7 cellular contexts compared by ENCODE assay signal in genomic region chr6:17987576-17988421, GRCh38. TPM values are rescaled to one million over a fixed set of nuclear protein-coding genes. Genes with fewer than 3 reads are reported as not detected.
DNase-seq lines count a peak whose midpoint lies in the region; TF ChIP-seq lines count a peak whose summit lies in the region.

Gene KIF13A (minus strand): TSS chr6:17987635. CDS start chr6:17987463, 172 bp downstream.

- POLR2A ChIA-PET in HEK293T (lab: Yijun Ruan, JAX), result interaction anchor here (0.8 to 1.3 kb wide), 7 partner anchors 9 to 128 kb away, joined by 3 to 6 read pairs (median 3); no protein-coding TSS in a partner anchor

- H3K4me1 ChIP-seq in Loucy (ENCODE audit: insufficient read depth, low read length, poor library complexity, severe bottlenecking), result peaks cover 25% of the 10 kb centered on the region
- H3K4me1 ChIP-seq in breast epithelium, result no peaks in the 10 kb centered on the region
- H3K4me1 ChIP-seq in iPS-18a (ENCODE audit: control insufficient read depth, low read depth, low read length), result peaks cover 20% of the 10 kb centered on the region

- H3K4me2 ChIP-seq in Loucy (ENCODE audit: low read depth, low read length, poor library complexity, severe bottlenecking) (peak within 1 kb of the TSS; percentile 89), SU-DHL-6 (ENCODE audit: low read depth, low read length, poor library complexity, severe bottlenecking) (peak within 1 kb of the TSS; percentile 62)

- no peaks in the 10 kb centered on the region for H3K36me3 ChIP-seq in Loucy (ENCODE audit: insufficient read depth, low read length)
- no peaks in the 10 kb centered on the region for H3K36me3 ChIP-seq in SU-DHL-6 (ENCODE audit: low read length)
- H3K36me3 ChIP-seq in breast epithelium, result no peaks in the 10 kb centered on the region
- no peaks in the 10 kb centered on the region for H3K36me3 ChIP-seq in iPS-18a (ENCODE audit: control insufficient read depth, low read depth, low read length)

- no peak for TF ChIP-seq POLR2A in breast epithelium (IDR thresholded peaks at IDR 0.05)

- H3K4me3 ChIP-seq in GM12875 (ENCODE audit: low read depth, low read length) (peak within 1 kb of the TSS; percentile 50), Loucy (ENCODE audit: low read length, poor library complexity, severe bottlenecking) (peak within 1 kb of the TSS; percentile 83), SU-DHL-6 (ENCODE audit: insufficient read depth, low read length, poor library complexity, severe bottlenecking) (peak within 1 kb of the TSS; percentile 56), breast epithelium (peak within 1 kb of the TSS; percentile 69 to 83 (median 82)), iPS-18a (ENCODE audit: low read length) (peak within 1 kb of the TSS; percentile 80), retinal pigment epithelial cell (ENCODE audit: low read length) (peak within 1 kb of the TSS; percentile 88)

- CTCF ChIA-PET in HEK293T (lab: Yijun Ruan, JAX), result interaction anchor here (0.8 kb wide), 1 partner anchor 53 kb away, joined by 3 read pairs; no protein-coding TSS in a partner anchor

- peak within 1 kb of the TSS; percentile 90 for H2AFZ ChIP-seq in Loucy (ENCODE audit: low read length)
- H2AFZ ChIP-seq in SU-DHL-6 (ENCODE audit: low read depth, low read length, severe bottlenecking), result peak within 1 kb of the TSS; percentile 34

- H3K27ac ChIP-seq in SU-DHL-6 (ENCODE audit: low read depth, low read length) (no peak within 1 kb of the TSS), breast epithelium (peak within 1 kb of the TSS; percentile 94 to 98), iPS-18a (ENCODE audit: low read length) (no peak within 1 kb of the TSS)

- TF ChIP-seq CTCF in GM12875 (IDR thresholded peaks at IDR 0.05; ENCODE audit: borderline replicate concordance, insufficient read depth, low read depth, low read length) (no peak; the same call in 1 of the 2 replicates), Loucy (conservative IDR thresholded peaks at IDR 0.05; ENCODE audit: low read length) (0 out of 2 replicates have a peak, but pooled peaks have one; percentile 21), SU-DHL-6 (IDR thresholded peaks at IDR 0.05; ENCODE audit: insufficient read depth, low read length, poor library complexity, severe bottlenecking) (no peak), breast epithelium (IDR thresholded peaks at IDR 0.05) (no peak), retinal pigment epithelial cell (conservative IDR thresholded peaks at IDR 0.05; ENCODE audit: low read depth, low read length) (no peak)

- H3K9me2 ChIP-seq in Loucy (replicated peaks; ENCODE audit: low read depth, low read length) (no peaks in the 10 kb centered on the region), SU-DHL-6 (replicated peaks; ENCODE audit: insufficient read depth, low read length) (no peaks in the 10 kb centered on the region)

- DNase-seq in HEK293T (ENCODE audit: extremely low spot score), result peak; percentile 77
- DNase-seq in breast epithelium (ENCODE audit: low spot score in 2 of 2), result peak; percentile 54 to 58
- peak; percentile 70 for DNase-seq in retinal pigment epithelial cell (ENCODE audit: low read depth)

- H4K20me1 ChIP-seq in Loucy (ENCODE audit: insufficient read depth, low read length, poor library complexity, severe bottlenecking) (no peaks in the 10 kb centered on the region), SU-DHL-6 (ENCODE audit: low read depth, low read length) (no peaks in the 10 kb centered on the region)

- H3K27me3 ChIP-seq in Loucy (ENCODE audit: insufficient read depth, low read length, poor library complexity, severe bottlenecking), result no peaks in the 10 kb centered on the region
- H3K27me3 ChIP-seq in SU-DHL-6 (ENCODE audit: low read length), result no peaks in the 10 kb centered on the region
- H3K27me3 ChIP-seq in breast epithelium, result no peaks in the 10 kb centered on the region
- H3K27me3 ChIP-seq in iPS-18a (ENCODE audit: control insufficient read depth, insufficient read depth, low read length), result peaks cover 11% of the 10 kb centered on the region

- intact Hi-C loops in breast epithelium (cut with DNase I; ENCODE audit: low total_unique reads), result no loop called here

- H3K9ac ChIP-seq in Loucy (ENCODE audit: low read depth, low read length, poor library complexity, severe bottlenecking), result peak within 1 kb of the TSS; percentile 57
- peak within 1 kb of the TSS; percentile 42 for H3K9ac ChIP-seq in SU-DHL-6 (ENCODE audit: low read length)
- H3K9ac ChIP-seq in iPS-18a (ENCODE audit: low read length), result peak within 1 kb of the TSS; percentile 68

- no peaks in the 10 kb centered on the region for H3K9me3 ChIP-seq in Loucy (ENCODE audit: insufficient read depth, low read depth, low read length)
- no peaks in the 10 kb centered on the region for H3K9me3 ChIP-seq in SU-DHL-6 (ENCODE audit: insufficient read depth, low read length)
- H3K9me3 ChIP-seq in breast epithelium, result no peaks in the 10 kb centered on the region
- H3K9me3 ChIP-seq in iPS-18a (ENCODE audit: control insufficient read depth, low read depth, low read length), result no peaks in the 10 kb centered on the region

- 0 out of 2 replicates have a peak, but pooled peaks cover 5% of the 10 kb centered on the region for H3K79me2 ChIP-seq in Loucy (ENCODE audit: insufficient read depth, low read length)
- no peaks in the 10 kb centered on the region for H3K79me2 ChIP-seq in SU-DHL-6 (ENCODE audit: insufficient read depth, low read length)

- no peaks in the 10 kb centered on the region for H3F3A ChIP-seq in Loucy (ENCODE audit: low read depth)
- H3F3A ChIP-seq in SU-DHL-6 (ENCODE audit: insufficient read depth), result no peaks in the 10 kb centered on the region

TF ChIP-seq in HEK293T, 16 proteins besides CTCF, POLR2A, EP300 and RAD21:
- TF ChIP-seq SP1 (IDR thresholded peaks at IDR 0.05) (no peak), FOXM1 (IDR thresholded peaks at IDR 0.05; ENCODE audit: borderline replicate concordance) (peak; percentile 56)
TF ChIP-seq in HEK293T: peak in this region for 1.

RNA-seq across cellular contexts. Expression of gene KIF13A, which starts in this region (rescaled TPM):
- 10 to 100 TPM; 40.0 to 60.4 (median 49.6) TPM for total RNA-seq in breast epithelium

Comparison
In these comparisons a context has a peak if more than half of its experiments do, and no peak if none do; other contexts are left out.
1. H3K27ac ChIP-seq: peak in breast epithelium (2 of 2); none in SU-DHL-6 (single experiment) and iPS-18a (single experiment).
2. Peak in every context shown above with its lines, with median percentiles within 50 percentile points of each other: H3K4me3 ChIP-seq, DNase-seq and H3K9ac ChIP-seq.